In the genomic region with DNA sequence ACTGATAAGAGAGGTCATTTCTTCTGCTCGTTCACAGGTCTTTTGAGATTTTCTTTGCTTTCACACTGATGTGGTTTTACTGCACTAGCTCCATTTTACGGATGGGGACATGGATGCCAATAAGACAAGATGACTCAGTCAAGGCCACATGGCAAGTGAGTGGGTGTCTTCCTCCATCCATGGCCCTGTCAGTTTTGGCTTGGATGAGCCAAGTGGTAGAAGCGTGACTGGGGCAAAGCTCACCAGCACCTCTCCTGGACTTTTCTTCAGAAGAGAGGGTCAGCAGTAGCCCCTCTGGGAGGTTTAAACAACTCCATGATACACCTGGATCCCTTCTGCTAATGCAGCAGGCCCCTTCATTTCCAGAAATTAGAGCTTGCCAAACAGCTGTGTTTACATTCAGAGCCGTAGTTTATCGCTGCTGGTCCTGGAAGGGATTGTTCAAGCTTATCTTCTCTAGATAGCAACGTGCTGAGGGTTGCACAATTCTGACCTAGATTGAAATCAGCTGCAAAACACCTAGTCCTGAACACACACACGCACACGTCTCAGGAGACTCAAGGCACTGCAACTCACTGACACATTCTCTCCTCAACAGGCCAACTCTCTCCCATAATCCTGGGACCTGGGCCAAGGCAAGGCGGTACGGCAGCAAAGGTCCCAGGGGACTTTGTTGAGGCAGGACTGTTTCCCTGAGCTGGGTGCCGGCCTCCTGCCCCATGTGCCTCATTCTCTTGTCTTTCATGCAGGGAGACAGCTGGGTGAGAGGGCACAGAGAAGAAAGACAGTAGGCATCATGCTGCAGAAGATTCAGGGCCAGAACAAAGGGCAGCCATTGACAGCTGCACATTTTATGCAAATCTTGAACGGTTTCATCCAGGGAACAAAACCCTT, we compare ENCODE assay signal across 9 cellular contexts. TPM values are rescaled to one million over a fixed set of nuclear protein-coding genes. Genes with fewer than 3 reads are reported as not detected.
DNase-seq lines count a peak whose midpoint lies in the region.
"Had no signal": no experiment of that assay in that cellular context is flagged by ENCODE, and none has a peak within 500 bp of the region (broad histone marks: within the 10 kb centered on the region; RNA-seq: fewer than 3 reads in every experiment).

No MANE protein-coding gene starts in this region.

- H3K36me3 ChIP-seq in Karpas-422 (ENCODE audit: insufficient read depth, low read length), result no peaks in the 10 kb centered on the region

- no peaks in the 10 kb centered on the region for H4K20me1 ChIP-seq in Karpas-422 (ENCODE audit: insufficient read depth, low read depth, low read length)

- H3K27ac ChIP-seq in Karpas-422 (ENCODE audit: low read length), result 0 out of 2 replicates have a peak overlapping the region, but pooled peaks have one; percentile 22

- peak overlapping the region; percentile 20 for H3K27ac Mint-ChIP-seq in activated T-cell treated with anti-CD3 and anti-CD28 coated beads, Interleukin-2, amount 50 U/mL, for 24 hours
- peak overlapping the region; percentile 72 for H3K27ac Mint-ChIP-seq in activated CD4-positive, alpha-beta memory T cell treated with anti-CD3 and anti-CD28 coated beads for 36 hours

- H3K4me2 ChIP-seq in Karpas-422 (ENCODE audit: low read depth, low read length, poor library complexity, severe bottlenecking), result peak overlapping the region; percentile 51

- intact Hi-C loops in activated CD4-positive, alpha-beta memory T cell treated with anti-CD3 and anti-CD28 coated beads for 36 hours (cut with micrococcal nuclease), result loop anchor here (1.0 kb wide), 2 partner anchors 8 to 83 kb away; no protein-coding TSS in a partner anchor

- no peaks in the 10 kb centered on the region for H3K27me3 Mint-ChIP-seq in activated T-cell treated with anti-CD3 and anti-CD28 coated beads, Interleukin-2, amount 50 U/mL, for 24 hours
- H3K27me3 Mint-ChIP-seq in activated CD4-positive, alpha-beta memory T cell treated with anti-CD3 and anti-CD28 coated beads for 36 hours, result no peaks in the 10 kb centered on the region

- peak overlapping the region; percentile 20; the same call in 1 of the 2 replicates for H2AFZ ChIP-seq in Karpas-422 (ENCODE audit: low read length)

- H3K9me3 Mint-ChIP-seq in activated T-cell treated with anti-CD3 and anti-CD28 coated beads, Interleukin-2, amount 50 U/mL, for 24 hours, result peaks cover 6% of the 10 kb centered on the region
- peaks cover 5% of the 10 kb centered on the region for H3K9me3 Mint-ChIP-seq in activated CD4-positive, alpha-beta memory T cell treated with anti-CD3 and anti-CD28 coated beads for 36 hours
- H3K9me3 Mint-ChIP-seq: natural killer cell had no signal

- no peak for DNase-seq in activated T-cell treated with anti-CD3 and anti-CD28 coated beads, Interleukin-2, amount 50 U/mL, for 24 hours
- DNase-seq in activated T-cell treated with anti-CD3 and anti-CD28 coated beads for 4 hours (no peak), Karpas-422 (peak; percentile 65), hippocampal formation (lab: John Stamatoyannopoulos, UW) (peak; percentile 33 to 57), superior temporal gyrus (ENCODE audit: extremely low spot score) (peak; percentile 72), NCI-H187 treated with DMSO at 0.1 percent for 48 hours (lab: John Stamatoyannopoulos, UW) (no peak), 8988T (no peak)
- peak; percentile 66 for DNase-seq in activated CD4-positive, alpha-beta memory T cell treated with anti-CD3 and anti-CD28 coated beads for 36 hours
- DNase-seq: natural killer cell had no signal

- peaks cover 33% of the 10 kb centered on the region for H3K4me1 ChIP-seq in Karpas-422 (ENCODE audit: low read length)

- CTCF ChIA-PET in activated CD4-positive, alpha-beta memory T cell treated with anti-CD3 and anti-CD28 coated beads for 36 hours (lab: Charles Lee), result interaction anchor here (0.8 to 2.7 kb wide), 11 partner anchors 9 to 84 kb away, joined by 3 to 13 read pairs (median 4); partner anchors contain the start of gene PDCD4

- POLR2A ChIA-PET in activated CD4-positive, alpha-beta memory T cell treated with anti-CD3 and anti-CD28 coated beads for 36 hours (lab: Charles Lee), result interaction anchor here (1.0 to 3.4 kb wide), 6 partner anchors 9 to 83 kb away, joined by 3 to 29 read pairs (median 6); partner anchors contain the start of genes BBIP1, PDCD4 and SHOC2

- peak overlapping the region; percentile 12 for H3K4me3 Mint-ChIP-seq in activated T-cell treated with anti-CD3 and anti-CD28 coated beads, Interleukin-2, amount 50 U/mL, for 24 hours
- H3K4me3 Mint-ChIP-seq in activated CD4-positive, alpha-beta memory T cell treated with anti-CD3 and anti-CD28 coated beads for 36 hours, result peak overlapping the region; percentile 25
- H3K4me3 Mint-ChIP-seq: natural killer cell had no signal

- peaks cover 87% of the 10 kb centered on the region for H3K4me1 Mint-ChIP-seq in activated T-cell treated with anti-CD3 and anti-CD28 coated beads, Interleukin-2, amount 50 U/mL, for 24 hours (ENCODE audit: low read depth)
- peaks cover 82% of the 10 kb centered on the region for H3K4me1 Mint-ChIP-seq in activated CD4-positive, alpha-beta memory T cell treated with anti-CD3 and anti-CD28 coated beads for 36 hours (ENCODE audit: low read depth)

- H3K79me2 ChIP-seq in Karpas-422 (ENCODE audit: low read length), result no peaks in the 10 kb centered on the region

- no peaks in the 10 kb centered on the region for H3K9me2 ChIP-seq in Karpas-422 (replicated peaks; ENCODE audit: insufficient read depth, low read length)

- no peaks in the 10 kb centered on the region for H3K9me3 ChIP-seq in Karpas-422 (ENCODE audit: low read length)

- H3K4me3 ChIP-seq in Karpas-422 (ENCODE audit: low read length), result peak overlapping the region; percentile 30; the same call in 1 of the 2 replicates

- H3K9ac ChIP-seq in Karpas-422 (ENCODE audit: low read length), result no peak overlapping the region

- peaks cover 8% of the 10 kb centered on the region for H3K36me3 Mint-ChIP-seq in activated T-cell treated with anti-CD3 and anti-CD28 coated beads, Interleukin-2, amount 50 U/mL, for 24 hours (ENCODE audit: low read depth)
- peaks cover 1% of the 10 kb centered on the region for H3K36me3 Mint-ChIP-seq in activated CD4-positive, alpha-beta memory T cell treated with anti-CD3 and anti-CD28 coated beads for 36 hours
- H3K36me3 Mint-ChIP-seq: natural killer cell had no signal

- no peaks in the 10 kb centered on the region for H3K27me3 ChIP-seq in Karpas-422 (ENCODE audit: low read length)

RNA-seq across cellular contexts. Expression of gene PDCD4, which starts 14.2 kb away (rescaled TPM):
- total RNA-seq in Karpas-422 (2014; rRNA removed; shearing (Covaris generic); ENCODE audit: low replicate concordance), result 40.0 and 77.4 TPM in 2 replicates
- total RNA-seq in activated CD4-positive, alpha-beta memory T cell treated with anti-CD3 and anti-CD28 coated beads for 36 hours, result 100 to 1,000 TPM; 123 to 141 TPM

Comparison
In these comparisons a context has a peak if more than half of its experiments do, and no peak if none do; other contexts are left out.
1. DNase-seq: peak in Karpas-422 (single experiment), activated CD4-positive, alpha-beta memory T cell treated with anti-CD3 and anti-CD28 coated beads for 36 hours (single experiment), hippocampal formation (2 of 2) and superior temporal gyrus (single experiment); none in activated T-cell treated with anti-CD3 and anti-CD28 coated beads, Interleukin-2, amount 50 U/mL, for 24 hours (single experiment), activated T-cell treated with anti-CD3 and anti-CD28 coated beads for 4 hours (single experiment), NCI-H187 treated with DMSO at 0.1 percent for 48 hours (single experiment) and 8988T (single experiment).